Comparison of ENCODE assay signal across 22 cellular contexts in genomic region chr6:72111611-72112010, GRCh38.
DNase-seq lines count a peak whose midpoint lies in the region; ATAC-seq, FAIRE-seq and TF ChIP-seq lines count a peak whose summit lies in the region.
"Had no signal": no experiment of that assay in that cellular context is flagged by ENCODE, and none has a peak within 500 bp of the region (broad histone marks: within the 10 kb centered on the region; RNA-seq: fewer than 3 reads in every experiment).

No MANE protein-coding gene starts in this region.

- FAIRE-seq in D721Med (lab: Jason Lieb, UNC): no peak
- FAIRE-seq: GM12878, HepG2 had no signal

- H3K9ac ChIP-seq in neural progenitor cell: no peak overlapping the region

- H3K4me3 Mint-ChIP-seq in WTC11 (no peak overlapping the region), neural progenitor cell (no peak overlapping the region)
- no peak overlapping the region for H3K4me3 Mint-ChIP-seq in CD8-positive, alpha-beta T cell
- H3K4me3 Mint-ChIP-seq: CD4-positive, CD25-positive, alpha-beta regulatory T cell; HFFc6 had no signal

- ATAC-seq in WTC11: peak; percentile 76
- ATAC-seq in CD8-positive, alpha-beta T cell: no peak
- ATAC-seq: GM12878, HCT116, HepG2 had no signal

- CTCF ChIA-PET in WTC11 (lab: Charles Lee): no interaction called here
- CTCF ChIA-PET in CD8-positive, alpha-beta T cell (lab: Charles Lee): no interaction called here

- TF ChIP-seq CTCF in WTC11 (IDR thresholded peaks at IDR 0.05) (no peak), neural progenitor cell (IDR thresholded peaks at IDR 0.05) (no peak), D721Med (IDR thresholded peaks at IDR 0.05; ENCODE audit: insufficient read depth, missing control alignments) (no peak), right atrium auricular region (IDR thresholded peaks at IDR 0.05) (no peak)
- TF ChIP-seq CTCF in CD8-positive, alpha-beta T cell (IDR thresholded peaks at IDR 0.05): no peak

- H3K27me3 ChIP-seq in neural progenitor cell: no peaks in the 10 kb centered on the region
- no peaks in the 10 kb centered on the region for H3K27me3 ChIP-seq in CD8-positive, alpha-beta T cell (ENCODE audit: insufficient read depth, low read length)
- H3K27me3 ChIP-seq in right atrium auricular region: no peaks in the 10 kb centered on the region
- H3K27me3 ChIP-seq: BE2C had no signal

- H2AFZ ChIP-seq in neural progenitor cell (replicated peaks): no peak overlapping the region

- H3K36me3 Mint-ChIP-seq in WTC11 (no peaks in the 10 kb centered on the region), neural progenitor cell (no peaks in the 10 kb centered on the region)
- no peaks in the 10 kb centered on the region for H3K36me3 Mint-ChIP-seq in CD8-positive, alpha-beta T cell
- H3K36me3 Mint-ChIP-seq: CD4-positive, CD25-positive, alpha-beta regulatory T cell had no signal

- intact Hi-C loops in CD8-positive, alpha-beta T cell (cut with DNase I, micrococcal nuclease): no loop called here

- DNase-seq in GM03348 (ENCODE audit: low spot score) (peak; percentile 4), WTC11 (ENCODE audit: low spot score) (no peak), islet precursor cell (peak; percentile 50), neural progenitor cell (ENCODE audit: low spot score) (peak; percentile 9), D721Med (ENCODE audit: insufficient read length, low spot score) (no peak), germinal center (ENCODE audit: low spot score) (no peak), right atrium auricular region (ENCODE audit: low spot score) (no peak)
- no peak for DNase-seq in CD8-positive, alpha-beta T cell
- DNase-seq: BE2C; C1 segment of cervical spinal cord; Caco-2; CD4-positive, CD25-positive, alpha-beta regulatory T cell; DMS153; DMS79; GF-D8; GOT3; H7; HFFc6; KG1 had no signal

- no peaks in the 10 kb centered on the region for H3K79me2 ChIP-seq in neural progenitor cell (ENCODE audit: low read depth)

- H3K27me3 Mint-ChIP-seq in WTC11 (ENCODE audit: low read depth) (no peaks in the 10 kb centered on the region), neural progenitor cell (ENCODE audit: insufficient read depth, low read depth) (peaks cover 2% of the 10 kb centered on the region)
- H3K27me3 Mint-ChIP-seq in CD8-positive, alpha-beta T cell (ENCODE audit: low read depth): no peaks in the 10 kb centered on the region
- H3K27me3 Mint-ChIP-seq: CD4-positive, CD25-positive, alpha-beta regulatory T cell had no signal

- POLR2A ChIA-PET in WTC11 (lab: Charles Lee): no interaction called here
- POLR2A ChIA-PET in CD8-positive, alpha-beta T cell (lab: Charles Lee): no interaction called here

- H3K36me3 ChIP-seq in neural progenitor cell (no peaks in the 10 kb centered on the region), right atrium auricular region (no peaks in the 10 kb centered on the region)
- no peaks in the 10 kb centered on the region for H3K36me3 ChIP-seq in CD8-positive, alpha-beta T cell (ENCODE audit: insufficient read depth, low read length)
- H3K36me3 ChIP-seq: BE2C had no signal

- H3F3A ChIP-seq in neural progenitor cell (ENCODE audit: low read depth): no peaks in the 10 kb centered on the region

- no peak overlapping the region for H3K4me2 ChIP-seq in neural progenitor cell

- H3K27ac ChIP-seq in neural progenitor cell (no peak overlapping the region), right atrium auricular region (no peak overlapping the region)
- no peak overlapping the region for H3K27ac ChIP-seq in CD8-positive, alpha-beta T cell (ENCODE audit: low read depth, low read length)

- H3K27ac Mint-ChIP-seq in WTC11: no peak overlapping the region
- H3K27ac Mint-ChIP-seq in neural progenitor cell: no peak overlapping the region
- no peak overlapping the region for H3K27ac Mint-ChIP-seq in CD8-positive, alpha-beta T cell
- H3K27ac Mint-ChIP-seq: CD4-positive, CD25-positive, alpha-beta regulatory T cell; HFFc6 had no signal

- no peaks in the 10 kb centered on the region for H4K20me1 ChIP-seq in neural progenitor cell (ENCODE audit: low read depth)

- H3K4me1 ChIP-seq in neural progenitor cell (no peaks in the 10 kb centered on the region), right atrium auricular region (no peaks in the 10 kb centered on the region)
- no peaks in the 10 kb centered on the region for H3K4me1 ChIP-seq in CD8-positive, alpha-beta T cell (ENCODE audit: insufficient read depth, low read length)
- H3K4me1 ChIP-seq: BE2C, Caco-2 had no signal

- H3K9me3 Mint-ChIP-seq in WTC11: peaks cover 7% of the 10 kb centered on the region
- H3K9me3 Mint-ChIP-seq in neural progenitor cell: no peaks in the 10 kb centered on the region
- H3K9me3 Mint-ChIP-seq in CD8-positive, alpha-beta T cell: peaks cover 5% of the 10 kb centered on the region
- H3K9me3 Mint-ChIP-seq: HFFc6 had no signal

- H3K4me1 Mint-ChIP-seq in WTC11 (no peaks in the 10 kb centered on the region), neural progenitor cell (no peaks in the 10 kb centered on the region)
- no peaks in the 10 kb centered on the region for H3K4me1 Mint-ChIP-seq in CD8-positive, alpha-beta T cell (ENCODE audit: low read depth)
- H3K4me1 Mint-ChIP-seq: CD4-positive, CD25-positive, alpha-beta regulatory T cell had no signal

- no peaks in the 10 kb centered on the region for H3K9me3 ChIP-seq in neural progenitor cell (ENCODE audit: low read depth)
- H3K9me3 ChIP-seq in CD8-positive, alpha-beta T cell (ENCODE audit: low read length): no peaks in the 10 kb centered on the region
- H3K9me3 ChIP-seq in right atrium auricular region: no peaks in the 10 kb centered on the region
- H3K9me3 ChIP-seq: BE2C, Caco-2 had no signal

- no peak overlapping the region for H3K4me3 ChIP-seq in neural progenitor cell
- H3K4me3 ChIP-seq in CD8-positive, alpha-beta T cell (ENCODE audit: low read depth, low read length): no peak overlapping the region
- no peak overlapping the region for H3K4me3 ChIP-seq in right atrium auricular region
- H3K4me3 ChIP-seq: GM12878 had no signal

TF ChIP-seq in WTC11, 78 proteins besides CTCF, POLR2A, EP300 and RAD21:
- no peak for TF ChIP-seq FOXK1 (CRISPR knock-in tag; IDR thresholded peaks at IDR 0.05)
- TF ChIP-seq NFE2L1 (CRISPR knock-in tag; IDR thresholded peaks at IDR 0.05): no peak
- no peak for TF ChIP-seq FOXP4 (CRISPR knock-in tag; IDR thresholded peaks at IDR 0.05)
- TF ChIP-seq SP1 (CRISPR knock-in tag; conservative IDR thresholded peaks at IDR 0.05): no peak
- TF ChIP-seq PRRX2 (CRISPR knock-in tag; IDR thresholded peaks at IDR 0.05): no peak
- TF ChIP-seq ATF6 (CRISPR knock-in tag; IDR thresholded peaks at IDR 0.05): no peak
- TF ChIP-seq RORB (CRISPR knock-in tag; IDR thresholded peaks at IDR 0.05): no peak
- no peak for TF ChIP-seq IRF2 (CRISPR knock-in tag; IDR thresholded peaks at IDR 0.05; ENCODE audit: borderline replicate concordance, low read depth)
- TF ChIP-seq CBFB (CRISPR knock-in tag; IDR thresholded peaks at IDR 0.05; ENCODE audit: low read depth): no peak
- TF ChIP-seq ETV6 (CRISPR knock-in tag; IDR thresholded peaks at IDR 0.05): no peak
- TF ChIP-seq ESRRA (CRISPR knock-in tag; IDR thresholded peaks at IDR 0.05; ENCODE audit: borderline replicate concordance): no peak
- no peak for TF ChIP-seq CREB1 (CRISPR knock-in tag; IDR thresholded peaks at IDR 0.05)
- no peak for TF ChIP-seq ELF4 (CRISPR knock-in tag; IDR thresholded peaks at IDR 0.05; ENCODE audit: low read depth)

Comparison
In these comparisons a context has a peak if more than half of its experiments do, and no peak if none do; other contexts are left out.
1. DNase-seq: peak in GM03348 (single experiment), islet precursor cell (single experiment) and neural progenitor cell (single experiment); none in WTC11 (single experiment), D721Med (single experiment), CD8-positive, alpha-beta T cell (0 of 7), germinal center (single experiment) and right atrium auricular region (single experiment).